8 cellular contexts compared by ENCODE assay signal in genomic region chr5:115262066-115262404, GRCh38. TPM values are rescaled to one million over a fixed set of nuclear protein-coding genes. Genes with fewer than 3 reads are reported as not detected.
A peak's percentile ranks its signal among the peaks of the same experiment; 100 is the strongest.
DNase-seq lines count a peak whose midpoint lies in the region; ATAC-seq and TF ChIP-seq lines count a peak whose summit lies in the region.

No MANE protein-coding gene starts in this region.

- no peak overlapping the region for H3K4ac ChIP-seq in mesenchymal stem cell (ENCODE audit: low read depth in 1 of 2, low read length in 2 of 2)

- DNase-seq in activated CD4-positive, alpha-beta T cell treated with anti-CD3 and anti-CD28 coated beads, Interleukin-2, amount 10 ng/mL, durations not matched to agents 7 days and 5 days = no peak
- no peak for DNase-seq in activated CD4-positive, alpha-beta T cell treated with anti-CD3 and anti-CD28 coated beads, Interleukin-2, amount 50 U/mL, for 4 hours
- DNase-seq in NOMO-1 treated with dmso at 0.1 percent for 144 hours (lab: John Stamatoyannopoulos, UW; ENCODE audit: unreplicated experiment) (peak; percentile 82), mesenchymal stem cell (peak; percentile 59), vagina (ENCODE audit: extremely low spot score in 2 of 2) (no peak), NCI-H2029 (lab: John Stamatoyannopoulos, UW) (no peak)

- POLR2A ChIA-PET in activated CD4-positive, alpha-beta T cell treated with anti-CD3 and anti-CD28 coated beads, Interleukin-2, amount 10 ng/mL, durations not matched to agents 7 days and 5 days (lab: Charles Lee) = interaction anchor here (1.3 kb wide), 1 partner anchor 34 kb away, joined by 3 read pairs; no protein-coding TSS in a partner anchor

- H2BK15ac ChIP-seq in mesenchymal stem cell (ENCODE audit: low read depth, poor library complexity, severe bottlenecking) = no peak overlapping the region

- CTCF ChIA-PET in activated CD4-positive, alpha-beta T cell treated with anti-CD3 and anti-CD28 coated beads, Interleukin-2, amount 10 ng/mL, durations not matched to agents 7 days and 5 days (lab: Charles Lee) = no interaction called here

- H3K36me3 ChIP-seq in mesenchymal stem cell (ENCODE audit: control insufficient read depth in 1 of 2, insufficient read depth in 2 of 2, low read depth in 1 of 2, low read length in 2 of 2) = peaks cover 9 to 11% of the 10 kb centered on the region in 2 experiments
- H3K36me3 ChIP-seq in vagina = no peaks in the 10 kb centered on the region

- H3K4me3 Mint-ChIP-seq in activated CD4-positive, alpha-beta T cell treated with anti-CD3 and anti-CD28 coated beads, Interleukin-2, amount 10 ng/mL, durations not matched to agents 7 days and 5 days = peak overlapping the region; percentile 97
- peak overlapping the region; percentile 76 for H3K4me3 Mint-ChIP-seq in dendritic cell treated with granulocyte-macrophage colony-stimulating factor and Interleukin-4, amounts not matched to agents 40 ng/mL and 50 ng/mL, for 4 days

- no peak overlapping the region for H4K91ac ChIP-seq in mesenchymal stem cell (ENCODE audit: low read length)

- ATAC-seq in HG02642 (IDR thresholded peaks at IDR 0.05; ENCODE audit: poor library complexity, unreplicated experiment) = peak; percentile 41

- H2AK5ac ChIP-seq in mesenchymal stem cell (ENCODE audit: low read length, severe bottlenecking) = no peak overlapping the region

- H3K4me2 ChIP-seq in mesenchymal stem cell (ENCODE audit: low read length, poor library complexity, severe bottlenecking) = peak overlapping the region; percentile 91

- H3K14ac ChIP-seq in mesenchymal stem cell (ENCODE audit: low read length in 2 of 2) = no peak overlapping the region

- H3K27ac Mint-ChIP-seq in activated CD4-positive, alpha-beta T cell treated with anti-CD3 and anti-CD28 coated beads, Interleukin-2, amount 10 ng/mL, durations not matched to agents 7 days and 5 days = peak overlapping the region; percentile 95
- peak overlapping the region; percentile 100 for H3K27ac Mint-ChIP-seq in dendritic cell treated with granulocyte-macrophage colony-stimulating factor and Interleukin-4, amounts not matched to agents 40 ng/mL and 50 ng/mL, for 4 days

- peaks cover 43% of the 10 kb centered on the region for H3K4me1 Mint-ChIP-seq in activated CD4-positive, alpha-beta T cell treated with anti-CD3 and anti-CD28 coated beads, Interleukin-2, amount 10 ng/mL, durations not matched to agents 7 days and 5 days
- H3K4me1 Mint-ChIP-seq in dendritic cell treated with granulocyte-macrophage colony-stimulating factor and Interleukin-4, amounts not matched to agents 40 ng/mL and 50 ng/mL, for 4 days (ENCODE audit: low read depth) = peaks cover 53% of the 10 kb centered on the region

- H3K36me3 Mint-ChIP-seq in activated CD4-positive, alpha-beta T cell treated with anti-CD3 and anti-CD28 coated beads, Interleukin-2, amount 10 ng/mL, durations not matched to agents 7 days and 5 days (ENCODE audit: low read depth) = peaks cover 17% of the 10 kb centered on the region
- peaks cover 52% of the 10 kb centered on the region for H3K36me3 Mint-ChIP-seq in dendritic cell treated with granulocyte-macrophage colony-stimulating factor and Interleukin-4, amounts not matched to agents 40 ng/mL and 50 ng/mL, for 4 days (ENCODE audit: low read depth)

- no peaks in the 10 kb centered on the region for H3K27me3 ChIP-seq in mesenchymal stem cell (ENCODE audit: control insufficient read depth in 1 of 2, insufficient read depth in 1 of 2, low read length in 2 of 2)
- no peaks in the 10 kb centered on the region for H3K27me3 ChIP-seq in vagina

- intact Hi-C loops in dendritic cell treated with granulocyte-macrophage colony-stimulating factor and Interleukin-4, amounts not matched to agents 40 ng/mL and 50 ng/mL, for 4 days (cut with micrococcal nuclease) = loop anchor here (5.0 kb wide), 1 partner anchor 35 kb away; the partner anchor contains the start of gene CCDC112
- intact Hi-C loops in vagina (cut with DNase I) = no loop called here

- peak overlapping the region; percentile 95 for H3K9ac ChIP-seq in mesenchymal stem cell (ENCODE audit: low read length)

- no peaks in the 10 kb centered on the region for H3K9me3 ChIP-seq in mesenchymal stem cell (ENCODE audit: control insufficient read depth, low read length)
- H3K9me3 ChIP-seq in vagina = no peaks in the 10 kb centered on the region

- H2BK120ac ChIP-seq in mesenchymal stem cell (ENCODE audit: low read depth, low read length) = no peak overlapping the region

- no peak overlapping the region for H4K8ac ChIP-seq in mesenchymal stem cell (ENCODE audit: low read length)

- H3K79me1 ChIP-seq in mesenchymal stem cell (replicated peaks; ENCODE audit: low read length, poor library complexity, severe bottlenecking) = peaks cover 3% of the 10 kb centered on the region

- H3K18ac ChIP-seq in mesenchymal stem cell (ENCODE audit: low read depth in 1 of 2, low read length in 2 of 2) = no peak overlapping the region

- WGBS in mesenchymal stem cell = 0% methylated on average over 8 of the region's 9 CpGs

- H3K27ac ChIP-seq in mesenchymal stem cell (ENCODE audit: low read length, poor library complexity, severe bottlenecking) (peak overlapping the region; percentile 90), vagina (peak overlapping the region; percentile 79)

- peaks cover 7% of the 10 kb centered on the region for H3K9me3 Mint-ChIP-seq in activated CD4-positive, alpha-beta T cell treated with anti-CD3 and anti-CD28 coated beads, Interleukin-2, amount 10 ng/mL, durations not matched to agents 7 days and 5 days
- no peaks in the 10 kb centered on the region for H3K9me3 Mint-ChIP-seq in dendritic cell treated with granulocyte-macrophage colony-stimulating factor and Interleukin-4, amounts not matched to agents 40 ng/mL and 50 ng/mL, for 4 days

- H3K4me3 ChIP-seq in mesenchymal stem cell (ENCODE audit: insufficient read depth in 1 of 2, low read depth in 1 of 2, low read length in 2 of 2) (peak overlapping the region; percentile 85 to 90), vagina (peak overlapping the region; percentile 64 to 97)

- H3K27me3 Mint-ChIP-seq in activated CD4-positive, alpha-beta T cell treated with anti-CD3 and anti-CD28 coated beads, Interleukin-2, amount 10 ng/mL, durations not matched to agents 7 days and 5 days = no peaks in the 10 kb centered on the region
- H3K27me3 Mint-ChIP-seq in dendritic cell treated with granulocyte-macrophage colony-stimulating factor and Interleukin-4, amounts not matched to agents 40 ng/mL and 50 ng/mL, for 4 days = no peaks in the 10 kb centered on the region

- TF ChIP-seq POLR2A in vagina (IDR thresholded peaks at IDR 0.05) = no peak

- no peak overlapping the region for H2AFZ ChIP-seq in mesenchymal stem cell (ENCODE audit: low read depth, low read length)

- no peak for TF ChIP-seq CTCF in vagina (IDR thresholded peaks at IDR 0.05)

- no peak overlapping the region for H3K23ac ChIP-seq in mesenchymal stem cell (ENCODE audit: low read length in 2 of 2)

- no peak overlapping the region for H2BK5ac ChIP-seq in mesenchymal stem cell (ENCODE audit: low read depth, low read length, poor library complexity, severe bottlenecking)

- no peak overlapping the region for H2BK12ac ChIP-seq in mesenchymal stem cell (ENCODE audit: low read length in 2 of 2)

- H3K4me1 ChIP-seq in mesenchymal stem cell (ENCODE audit: control insufficient read depth, insufficient read depth, low read depth, low read length) (peaks cover 1% of the 10 kb centered on the region), vagina (peaks cover 21% of the 10 kb centered on the region)

RNA-seq across cellular contexts. Expression of gene PGGT1B, which starts 0.6 kb away (rescaled TPM):
- total RNA-seq in activated CD4-positive, alpha-beta T cell treated with anti-CD3 and anti-CD28 coated beads, Interleukin-2, amount 10 ng/mL, durations not matched to agents 7 days and 5 days = 10 to 100 TPM; 43.6 to 44.5 TPM
- 6.8 TPM for polyA plus RNA-seq in mesenchymal stem cell (2013, experiment 1 of 2)
- polyA plus RNA-seq in mesenchymal stem cell (2013, experiment 2 of 2) = 6.3 TPM
- 5.6 TPM for total RNA-seq in vagina

RNA-seq across cellular contexts. Expression of gene CCDC112, which starts 34.4 kb away (rescaled TPM):
- 1 to 10 TPM; 2.1 to 2.6 TPM for total RNA-seq in activated CD4-positive, alpha-beta T cell treated with anti-CD3 and anti-CD28 coated beads, Interleukin-2, amount 10 ng/mL, durations not matched to agents 7 days and 5 days
- polyA plus RNA-seq in mesenchymal stem cell (2013, experiment 1 of 2) = 20.1 TPM
- polyA plus RNA-seq in mesenchymal stem cell (2013, experiment 2 of 2) = 19.8 TPM
- total RNA-seq in vagina = 7.9 TPM

Comparison
In these comparisons a context has a peak if more than half of its experiments do, and no peak if none do; other contexts are left out.
1. DNase-seq: peak in NOMO-1 treated with dmso at 0.1 percent for 144 hours (single experiment) and mesenchymal stem cell (single experiment); none in activated CD4-positive, alpha-beta T cell treated with anti-CD3 and anti-CD28 coated beads, Interleukin-2, amount 10 ng/mL, durations not matched to agents 7 days and 5 days (single experiment), activated CD4-positive, alpha-beta T cell treated with anti-CD3 and anti-CD28 coated beads, Interleukin-2, amount 50 U/mL, for 4 hours (0 of 2), vagina (0 of 2) and NCI-H2029 (single experiment).